Comparison of ENCODE assay signal across 35 cellular contexts in genomic region chrX:54794004-54794403, GRCh38. TPM values are rescaled to one million over a fixed set of nuclear protein-coding genes. Genes with fewer than 3 reads are reported as not detected.
"Had no signal": no experiment of that assay in that cellular context is flagged by ENCODE, and none has a peak within 500 bp of the region (broad histone marks: within the 10 kb centered on the region; RNA-seq: fewer than 3 reads in every experiment).

No MANE protein-coding gene starts in this region.

- H3K9me3 Mint-ChIP-seq: stimulated activated naive CD8-positive, alpha-beta T cell treated with anti-CD3 and anti-CD28 coated beads, Interleukin-15, amount 100 ng/mL, for 72 hours had no signal

- H3K4me3 Mint-ChIP-seq: endodermal cell; mesothelial cell of epicardium; nephron progenitor cell; stimulated activated naive CD8-positive, alpha-beta T cell treated with anti-CD3 and anti-CD28 coated beads, Interleukin-15, amount 100 ng/mL, for 72 hours had no signal

- H3K4me1 ChIP-seq: gastroesophageal sphincter, heart left ventricle, left lung, psoas muscle, right lobe of liver, suprapubic skin, thyroid gland, vagina had no signal

- H3K4me3 ChIP-seq: gastroesophageal sphincter, heart left ventricle, hepatocyte, left lung, mucosa of descending colon, ovary, psoas muscle, right lobe of liver, smooth muscle cell, suprapubic skin, thyroid gland, vagina had no signal

- H3K27ac Mint-ChIP-seq: endodermal cell, mesothelial cell of epicardium, nephron progenitor cell had no signal

- ATAC-seq: esophagus mucosa; gastroesophageal sphincter; heart left ventricle; left lung; mucosa of descending colon; psoas muscle; stimulated activated naive CD8-positive, alpha-beta T cell treated with anti-CD3 and anti-CD28 coated beads, Interleukin-15, amount 100 ng/mL, for 72 hours had no signal

- H3K36me3 Mint-ChIP-seq: mesothelial cell of epicardium, naive B cell had no signal

- H3K27me3 ChIP-seq: gastroesophageal sphincter, hepatocyte, left lung, ovary, right lobe of liver, suprapubic skin, thyroid gland, vagina had no signal

- H3K36me3 ChIP-seq: gastroesophageal sphincter, heart left ventricle, left lung, ovary, right lobe of liver, suprapubic skin, thyroid gland, vagina had no signal

- H3K9me3 ChIP-seq: gastroesophageal sphincter, heart left ventricle, left lung, mucosa of descending colon, ovary, psoas muscle, right lobe of liver, suprapubic skin, thyroid gland, vagina had no signal

- DNase-seq: effector CD8-positive, alpha-beta T cell; endodermal cell; foreskin fibroblast; left cardiac atrium; left lung; mesenchymal stem cell; mucosa of descending colon; naive B cell; nephron progenitor cell; nucleus accumbens; ovary; posterior cingulate gyrus; psoas muscle; right lobe of liver; stimulated activated CD4-positive, alpha-beta T cell treated with anti-CD3 and anti-CD28 coated beads, Interleukin-12 subunit alpha, Interleukin-12 subunit beta, amount 100 ng/mL, for 4 hours; stimulated activated CD4-positive, alpha-beta T cell treated with anti-CD3 and anti-CD28 coated beads, Interleukin-1b, Interleukin-23, amount 100 ng/mL, for 48 hours; stimulated activated CD4-positive, alpha-beta T cell treated with anti-CD3 and anti-CD28 coated beads, Interleukin-4, amount 100 ng/mL, for 1 hour; stimulated activated CD8-positive, alpha-beta memory T cell treated with anti-CD3 and anti-CD28 coated beads, Interleukin-4, amount 100 ng/mL, for 48 hours; stimulated activated naive CD4-positive, alpha-beta T cell; stimulated activated naive CD8-positive, alpha-beta T cell treated with anti-CD3 and anti-CD28 coated beads, Interleukin-15, amount 100 ng/mL, for 72 hours; thyroid gland; trophoblast cell had no signal

- H3K27me3 Mint-ChIP-seq: stimulated activated naive CD8-positive, alpha-beta T cell treated with anti-CD3 and anti-CD28 coated beads, Interleukin-15, amount 100 ng/mL, for 72 hours had no signal

- H3K4me1 Mint-ChIP-seq: naive B cell; stimulated activated naive CD8-positive, alpha-beta T cell treated with anti-CD3 and anti-CD28 coated beads, Interleukin-15, amount 100 ng/mL, for 72 hours had no signal

- H3K27ac ChIP-seq: epithelial cell of prostate, gastroesophageal sphincter, heart left ventricle, hepatocyte, left lung, ovary, psoas muscle, right lobe of liver, suprapubic skin, thyroid gland, vagina had no signal

RNA-seq across cellular contexts. Expression of gene ITIH6, which starts 4.1 kb away (rescaled TPM):
- total RNA-seq: endodermal cell, esophagus mucosa, heart left ventricle, hepatocyte, kidney epithelial cell, left cardiac atrium, left lung, lung microvascular endothelial cell, mucosa of descending colon, ovary, renal cortical epithelial cell, right lobe of liver, smooth muscle cell, thyroid gland, ureter, vagina had no signal
- polyA plus RNA-seq: heart left ventricle, hepatocyte, smooth muscle cell had no signal
